1 cellular context compared by ENCODE assay signal in genomic region chr16:676565-677297, GRCh38.
TF ChIP-seq lines count a peak whose summit lies in the region.

No MANE protein-coding gene starts in this region.

TF ChIP-seq in IMR-90, 13 proteins besides CTCF, POLR2A, EP300 and RAD21 (continued from another document):
- TF ChIP-seq MAZ (IDR thresholded peaks at IDR 0.05; ENCODE audit: borderline replicate concordance, low read depth, low read length) = no peak
- no peak for TF ChIP-seq SMC3 (IDR thresholded peaks at IDR 0.05; ENCODE audit: low read depth, low read length)
- TF ChIP-seq RCOR1 (IDR thresholded peaks at IDR 0.05; ENCODE audit: insufficient replicate concordance, low read length) = no peak
- no peak for TF ChIP-seq NFE2L2 (IDR thresholded peaks at IDR 0.05; ENCODE audit: low read depth, low read length)
- no peak for TF ChIP-seq CEBPB (IDR thresholded peaks at IDR 0.05; ENCODE audit: low read depth, low read length)
- TF ChIP-seq, protein P1, sequence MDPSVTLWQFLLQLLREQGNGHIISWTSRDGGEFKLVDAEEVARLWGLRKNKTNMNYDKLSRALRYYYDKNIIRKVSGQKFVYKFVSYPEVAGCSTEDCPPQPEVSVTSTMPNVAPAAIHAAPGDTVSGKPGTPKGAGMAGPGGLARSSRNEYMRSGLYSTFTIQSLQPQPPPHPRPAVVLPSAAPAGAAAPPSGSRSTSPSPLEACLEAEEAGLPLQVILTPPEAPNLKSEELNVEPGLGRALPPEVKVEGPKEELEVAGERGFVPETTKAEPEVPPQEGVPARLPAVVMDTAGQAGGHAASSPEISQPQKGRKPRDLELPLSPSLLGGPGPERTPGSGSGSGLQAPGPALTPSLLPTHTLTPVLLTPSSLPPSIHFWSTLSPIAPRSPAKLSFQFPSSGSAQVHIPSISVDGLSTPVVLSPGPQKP (IDR thresholded peaks at IDR 0.05; ENCODE audit: borderline replicate concordance, low read depth, low read length) = no peak
- TF ChIP-seq MXI1 (IDR thresholded peaks at IDR 0.05; ENCODE audit: borderline replicate concordance, low read depth, low read length) = no peak
TF ChIP-seq in IMR-90: peak in this region for 0.
